14 cellular contexts compared by ENCODE assay signal in genomic region chr15:96352594-96353377, GRCh38. TPM values are rescaled to one million over a fixed set of nuclear protein-coding genes. Genes with fewer than 3 reads are reported as not detected.
DNase-seq lines count a peak whose midpoint lies in the region; ATAC-seq lines count a peak whose summit lies in the region.
"Had no signal": no experiment of that assay in that cellular context is flagged by ENCODE, and none has a peak within 500 bp of the region (broad histone marks: within the 10 kb centered on the region; RNA-seq: fewer than 3 reads in every experiment).

No MANE protein-coding gene starts in this region.

- ATAC-seq in HG03196 (IDR thresholded peaks at IDR 0.05; ENCODE audit: unreplicated experiment): no peak
- ATAC-seq in stimulated activated effector memory CD8-positive, alpha-beta T cell treated with anti-CD3 and anti-CD28 coated beads, Interleukin-12 subunit alpha, Interleukin-12 subunit beta, amount 100 ng/mL, for 72 hours: no peak

- H3K27me3 ChIP-seq in iPS-15b (ENCODE audit: control insufficient read depth, insufficient read depth, low read length): peaks cover 99% of the 10 kb centered on the region
- H3K27me3 ChIP-seq: SJSA1 had no signal

- peaks cover 11% of the 10 kb centered on the region for H3K4me1 ChIP-seq in iPS-15b (ENCODE audit: control insufficient read depth, insufficient read depth, low read length)

- H3K4me1 Mint-ChIP-seq in stimulated activated effector memory CD8-positive, alpha-beta T cell treated with anti-CD3 and anti-CD28 coated beads, Interleukin-12 subunit alpha, Interleukin-12 subunit beta, amount 100 ng/mL, for 72 hours: peaks cover 20% of the 10 kb centered on the region

- H3K4me3 Mint-ChIP-seq in stimulated activated effector memory CD8-positive, alpha-beta T cell treated with anti-CD3 and anti-CD28 coated beads, Interleukin-12 subunit alpha, Interleukin-12 subunit beta, amount 100 ng/mL, for 72 hours: no peak overlapping the region
- H3K4me3 Mint-ChIP-seq: activated CD4-positive, alpha-beta T cell treated with anti-CD3 and anti-CD28 coated beads, Interleukin-2, amount 10 ng/mL, durations not matched to agents 24 days and 14 days; natural killer cell treated with Interleukin-12 subunit alpha and Interleukin-12 subunit beta and Interleukin-15 and Interleukin-18, amount 100 ng/mL, for 72 hours had no signal

- no peak overlapping the region for H3K9ac ChIP-seq in iPS-15b (ENCODE audit: low read depth, low read length)

- peak overlapping the region; percentile 43 for H3K4me3 ChIP-seq in iPS-15b (ENCODE audit: low read depth, low read length)

- H3K9me3 ChIP-seq in iPS-15b (ENCODE audit: control insufficient read depth, insufficient read depth, low read length): no peaks in the 10 kb centered on the region
- H3K9me3 ChIP-seq: SJSA1 had no signal

- no peaks in the 10 kb centered on the region for H3K36me3 ChIP-seq in iPS-15b (ENCODE audit: control insufficient read depth, insufficient read depth, low read length)

- no peaks in the 10 kb centered on the region for H3K36me3 Mint-ChIP-seq in stimulated activated effector memory CD8-positive, alpha-beta T cell treated with anti-CD3 and anti-CD28 coated beads, Interleukin-12 subunit alpha, Interleukin-12 subunit beta, amount 100 ng/mL, for 72 hours

- H3K27ac Mint-ChIP-seq in stimulated activated effector memory CD8-positive, alpha-beta T cell treated with anti-CD3 and anti-CD28 coated beads, Interleukin-12 subunit alpha, Interleukin-12 subunit beta, amount 100 ng/mL, for 72 hours: no peak overlapping the region
- H3K27ac Mint-ChIP-seq: activated CD4-positive, alpha-beta T cell treated with anti-CD3 and anti-CD28 coated beads, Interleukin-2, amount 10 ng/mL, durations not matched to agents 24 days and 14 days; natural killer cell treated with Interleukin-12 subunit alpha and Interleukin-12 subunit beta and Interleukin-15 and Interleukin-18, amount 100 ng/mL, for 72 hours had no signal

- DNase-seq in EL: peak; percentile 64
- DNase-seq in astrocyte of the hippocampus (ENCODE audit: low read depth, low spot score): peak; percentile 31
- DNase-seq in renal cortical epithelial cell (ENCODE audit: low read depth): peak; percentile 66
- DNase-seq in NCI-H2196 (lab: John Stamatoyannopoulos, UW; ENCODE audit: unreplicated experiment): no peak
- no peak for DNase-seq in stimulated activated effector memory CD8-positive, alpha-beta T cell treated with anti-CD3 and anti-CD28 coated beads, Interleukin-12 subunit alpha, Interleukin-12 subunit beta, amount 100 ng/mL, for 72 hours (ENCODE audit: low spot score in 2 of 2)
- no peak for DNase-seq in dedifferentiated amniotic fluid mesenchymal stem cell (ENCODE audit: extremely low spot score)
- DNase-seq: activated CD4-positive, alpha-beta T cell treated with anti-CD3 and anti-CD28 coated beads, Interleukin-2, amount 10 ng/mL, durations not matched to agents 24 days and 14 days; effector CD4-positive, alpha-beta T cell; NCI-H69; stimulated activated naive CD4-positive, alpha-beta T cell had no signal

- no peaks in the 10 kb centered on the region for H3K9me3 Mint-ChIP-seq in stimulated activated effector memory CD8-positive, alpha-beta T cell treated with anti-CD3 and anti-CD28 coated beads, Interleukin-12 subunit alpha, Interleukin-12 subunit beta, amount 100 ng/mL, for 72 hours
- H3K9me3 Mint-ChIP-seq: activated CD4-positive, alpha-beta T cell treated with anti-CD3 and anti-CD28 coated beads, Interleukin-2, amount 10 ng/mL, durations not matched to agents 24 days and 14 days; natural killer cell treated with Interleukin-12 subunit alpha and Interleukin-12 subunit beta and Interleukin-15 and Interleukin-18, amount 100 ng/mL, for 72 hours had no signal

RNA-seq across cellular contexts. Expression of gene NR2F2, which starts 22.3 kb away (rescaled TPM):
- total RNA-seq in renal cortical epithelial cell: 6.1 and 37.3 TPM in 2 replicates
- total RNA-seq: activated CD4-positive, alpha-beta T cell treated with anti-CD3 and anti-CD28 coated beads, Interleukin-2, amount 10 ng/mL, durations not matched to agents 24 days and 14 days; natural killer cell treated with Interleukin-12 subunit alpha and Interleukin-12 subunit beta and Interleukin-15 and Interleukin-18, amount 100 ng/mL, for 72 hours had no signal

Comparison
In these comparisons a context has a peak if more than half of its experiments do, and no peak if none do; other contexts are left out.
1. DNase-seq: peak in EL (single experiment), astrocyte of the hippocampus (single experiment) and renal cortical epithelial cell (single experiment); none in NCI-H2196 (single experiment), stimulated activated effector memory CD8-positive, alpha-beta T cell treated with anti-CD3 and anti-CD28 coated beads, Interleukin-12 subunit alpha, Interleukin-12 subunit beta, amount 100 ng/mL, for 72 hours (0 of 2) and dedifferentiated amniotic fluid mesenchymal stem cell (single experiment).